Comparison of ENCODE assay signal across 9 cellular contexts in genomic region chr21:31730687-31731111, GRCh38. TPM values are rescaled to one million over a fixed set of nuclear protein-coding genes. Genes with fewer than 3 reads are reported as not detected.
DNase-seq lines count a peak whose midpoint lies in the region; ATAC-seq, FAIRE-seq and TF ChIP-seq lines count a peak whose summit lies in the region.
"Had no signal": no experiment of that assay in that cellular context is flagged by ENCODE, and none has a peak within 500 bp of the region (broad histone marks: within the 10 kb centered on the region; RNA-seq: fewer than 3 reads in every experiment).

No MANE protein-coding gene starts in this region.

- POLR2A ChIA-PET in PC-3 (lab: Charles Lee; ENCODE audit: unreplicated experiment) = no interaction called here
- POLR2A ChIA-PET in H1 (lab: Charles Lee; ENCODE audit: partially characterized antibody) = interaction anchor here (0.6 to 3.1 kb wide), 15 partner anchors 9 to 172 kb away, joined by 3 to 17 read pairs (median 3); no protein-coding TSS in a partner anchor

- TF ChIP-seq EP300 in H1 (IDR thresholded peaks at IDR 0.05; ENCODE audit: borderline replicate concordance in 1 of 2, low read depth in 2 of 2, low read length in 2 of 2) = peak in 1 of 2 experiments; percentile 22; a peak in 1 of 3 replicates

- H3K4me3 Mint-ChIP-seq in activated naive CD4-positive, alpha-beta T cell treated with anti-CD3 and anti-CD28 coated beads, Interleukin-2, amount 10 ng/mL, durations not matched to agents 7 days and 5 days = peak overlapping the region; percentile 86

- H3K9me3 ChIP-seq in PC-3 (ENCODE audit: low read length) (no peaks in the 10 kb centered on the region), H1 (ENCODE audit: insufficient read depth in 2 of 2, low read depth in 1 of 2, low read length in 1 of 2) (no peaks in the 10 kb centered on the region), mucosa of rectum (ENCODE audit: control insufficient read depth in 2 of 2, low read length in 2 of 2) (no peaks in the 10 kb centered on the region)

- H4K5ac ChIP-seq in H1 (ENCODE audit: insufficient read length, low read depth, low read length) = no peak overlapping the region

- no peak for DNase-seq in activated naive CD4-positive, alpha-beta T cell treated with anti-CD3 and anti-CD28 coated beads, Interleukin-2, amount 10 ng/mL, durations not matched to agents 7 days and 5 days
- no peak for DNase-seq in activated naive CD4-positive, alpha-beta T cell treated with Interleukin-2 at 50 U/mL for 16 hours
- peak; percentile 37 for DNase-seq in PC-3
- peak; percentile 70 to 79 for DNase-seq in H1 (ENCODE audit: low read depth in 1 of 2, low spot score in 2 of 2)

- no peaks in the 10 kb centered on the region for H3K27me3 Mint-ChIP-seq in activated naive CD4-positive, alpha-beta T cell treated with anti-CD3 and anti-CD28 coated beads, Interleukin-2, amount 10 ng/mL, durations not matched to agents 7 days and 5 days

- H3K36me3 Mint-ChIP-seq in activated naive CD4-positive, alpha-beta T cell treated with anti-CD3 and anti-CD28 coated beads, Interleukin-2, amount 10 ng/mL, durations not matched to agents 7 days and 5 days = peaks cover 3% of the 10 kb centered on the region

- peak overlapping the region; percentile 80 for H3K4me3 ChIP-seq in PC-3 (ENCODE audit: low read length)
- peak overlapping the region; percentile 82 to 99 (median 90) for H3K4me3 ChIP-seq in H1 (ENCODE audit: extremely low read depth in 1 of 4, insufficient read depth in 2 of 4, low read depth in 3 of 4, low read length in 4 of 4)
- peak overlapping the region; percentile 81 to 82 for H3K4me3 ChIP-seq in mucosa of rectum (ENCODE audit: low read length in 2 of 2)

- H3K14ac ChIP-seq in H1 (ENCODE audit: insufficient read length) = no peak overlapping the region

- no peak for TF ChIP-seq RAD21 in H1 (IDR thresholded peaks at IDR 0.05 in 1 of 2, conservative IDR thresholded peaks at IDR 0.05 in 1 of 2; ENCODE audit: low read depth in 2 of 2, low read length in 2 of 2)

- H3K56ac ChIP-seq in H1 (replicated peaks; ENCODE audit: insufficient read length, low read depth, low read length) = peak overlapping the region; percentile 20

- peaks cover 10% of the 10 kb centered on the region for H3K23me2 ChIP-seq in H1 (ENCODE audit: low read depth, low read length)

- H3F3A ChIP-seq in PC-3 (ENCODE audit: low read length, unreplicated experiment) = no peaks in the 10 kb centered on the region

- no peak overlapping the region for H2AFZ ChIP-seq in PC-3 (ENCODE audit: low read length)
- no peak overlapping the region for H2AFZ ChIP-seq in H1 (ENCODE audit: low read length)

- peak overlapping the region; percentile 98 for H3K9ac ChIP-seq in PC-3 (ENCODE audit: low read length)
- peak overlapping the region; percentile 57 to 91 (median 79) for H3K9ac ChIP-seq in H1 (replicated peaks in 1 of 4; ENCODE audit: extremely low read depth in 1 of 4, low read depth in 3 of 4, low read length in 3 of 4)
- H3K9ac ChIP-seq in mucosa of rectum (ENCODE audit: low read depth in 1 of 2, low read length in 2 of 2) = peak overlapping the region; percentile 68 to 94

- intact Hi-C loops in PC-3 (cut with micrococcal nuclease) = loop anchor here (2.0 to 5.0 kb wide), 3 partner anchors 16 to 70 kb away; no protein-coding TSS in a partner anchor

- WGBS in H1 (ENCODE audit: extremely low coverage in 1 of 2, insufficient coverage in 1 of 2, insufficient read length in 1 of 2, insufficient replicate concordance in 2 of 2, low coverage in 1 of 2, low lambda C conversion rate in 2 of 2, missing lambda C conversion rate in 1 of 2), 2 experiments = 0% methylated on average over 17 of the region's 17 CpGs; no CpG with 5 or more reads in 1 of the 2 experiments

- H3K27ac ChIP-seq in PC-3 (ENCODE audit: low read length) = no peak overlapping the region
- H3K27ac ChIP-seq in H1 (ENCODE audit: low read depth, low read length) = peak overlapping the region; percentile 31; the same call in 1 of the 2 replicates
- peak overlapping the region; percentile 93 to 97 for H3K27ac ChIP-seq in mucosa of rectum (ENCODE audit: low read depth in 2 of 2, low read length in 2 of 2)

- no peak overlapping the region for H3K23ac ChIP-seq in H1 (ENCODE audit: insufficient read length)

- peak overlapping the region; percentile 47 for H4K91ac ChIP-seq in H1 (replicated peaks; ENCODE audit: insufficient read length, low read length)

- no peak overlapping the region for H3K4ac ChIP-seq in H1 (replicated peaks; ENCODE audit: insufficient read length, low read depth, low read length)

- H4K8ac ChIP-seq in H1 (ENCODE audit: extremely low read depth, insufficient read depth, low read length) = no peak overlapping the region

- TF ChIP-seq CTCF in PC-3 (conservative IDR thresholded peaks at IDR 0.05; ENCODE audit: low read depth, low read length) (no peak), H1 (IDR thresholded peaks at IDR 0.05; ENCODE audit: control extremely low read depth in 1 of 3, insufficient read depth in 1 of 3, low read depth in 1 of 3, low read length in 3 of 3) (no peak)

- peak; percentile 45 to 87 for TF ChIP-seq POLR2A in H1 (IDR thresholded peaks at IDR 0.05; ENCODE audit: control extremely low read depth in 1 of 2, low read depth in 2 of 2, low read length in 2 of 2)

- peak; percentile 74 for FAIRE-seq in H1 (lab: Jason Lieb, UNC)
- FAIRE-seq: islet of Langerhans had no signal

- H4K20me1 ChIP-seq in PC-3 (ENCODE audit: low read length) = peaks cover 49% of the 10 kb centered on the region
- H4K20me1 ChIP-seq in H1 (replicated peaks in 1 of 2; ENCODE audit: control insufficient read depth in 1 of 2, insufficient read depth in 2 of 2, low read length in 2 of 2) = peaks cover 24 to 25% of the 10 kb centered on the region in 2 experiments

- H2BK120ac ChIP-seq in H1 (replicated peaks; ENCODE audit: low read depth, low read length) = no peak overlapping the region

- H3K4me2 ChIP-seq in PC-3 (ENCODE audit: low read length) (peak overlapping the region; percentile 85), H1 (ENCODE audit: insufficient read depth in 1 of 2, low read depth in 2 of 2, low read length in 2 of 2) (peak overlapping the region; percentile 67 to 73)

- H3K36me3 ChIP-seq in PC-3 (ENCODE audit: low read depth, low read length) (no peaks in the 10 kb centered on the region), H1 (ENCODE audit: control insufficient read depth in 2 of 4, insufficient read depth in 4 of 4, low read length in 3 of 4) (peaks cover 0 to 4% (median 0%) of the 10 kb centered on the region in 4 experiments; a peak in 2 of 8 replicates), mucosa of rectum (ENCODE audit: control insufficient read depth in 2 of 2, insufficient read depth in 2 of 2, low read length in 2 of 2) (no peaks in the 10 kb centered on the region)

- peak overlapping the region; percentile 88 for H3K27ac Mint-ChIP-seq in activated naive CD4-positive, alpha-beta T cell treated with anti-CD3 and anti-CD28 coated beads, Interleukin-2, amount 10 ng/mL, durations not matched to agents 7 days and 5 days

- no peaks in the 10 kb centered on the region for H3K9me3 Mint-ChIP-seq in activated naive CD4-positive, alpha-beta T cell treated with anti-CD3 and anti-CD28 coated beads, Interleukin-2, amount 10 ng/mL, durations not matched to agents 7 days and 5 days

- no peak overlapping the region for H3K18ac ChIP-seq in H1 (ENCODE audit: extremely low read depth, low read length)

- BruUV-seq in PC-3 (replicated peaks; lab: Mats Ljungman, UMichigan) = TSS peak; percentile 49

- ATAC-seq in PC-3 = peak; percentile 2
- no peak for ATAC-seq in HG03565 (IDR thresholded peaks at IDR 0.05; ENCODE audit: unreplicated experiment)
- no peak for ATAC-seq in GM21390 (IDR thresholded peaks at IDR 0.05; ENCODE audit: unreplicated experiment)
- ATAC-seq in GM18907 (IDR thresholded peaks at IDR 0.05; ENCODE audit: unreplicated experiment) = no peak

- H2AK5ac ChIP-seq in H1 (ENCODE audit: low read depth, low read length) = no peak overlapping the region

- peaks cover 2% of the 10 kb centered on the region; the same call in 1 of the 2 replicates for H3K79me1 ChIP-seq in H1 (ENCODE audit: low read depth, low read length)

- no peak overlapping the region for H2BK15ac ChIP-seq in H1 (ENCODE audit: low read length)

- H3K4me1 ChIP-seq in PC-3 (ENCODE audit: insufficient read depth, low read length) (peaks cover 25% of the 10 kb centered on the region), H1 (replicated peaks in 1 of 4; ENCODE audit: control insufficient read depth in 3 of 4, insufficient read depth in 4 of 4, low read length in 3 of 4) (peaks cover 12 to 17% (median 14%) of the 10 kb centered on the region in 4 experiments), mucosa of rectum (ENCODE audit: control insufficient read depth in 2 of 2, insufficient read depth in 2 of 2, low read length in 2 of 2) (peaks cover 25 to 31% of the 10 kb centered on the region in 2 donors)

- no peak overlapping the region for H2BK12ac ChIP-seq in H1 (ENCODE audit: low read depth, low read length)

- H2BK5ac ChIP-seq in H1 (ENCODE audit: low read depth, low read length) = peak overlapping the region; percentile 54; the same call in 1 of the 2 replicates

- H3K79me2 ChIP-seq in PC-3 (ENCODE audit: low read length) (peaks cover 68% of the 10 kb centered on the region), H1 (ENCODE audit: control insufficient read depth in 1 of 2, insufficient read depth in 2 of 2, low read length in 2 of 2) (peaks cover 34 to 65% of the 10 kb centered on the region in 2 experiments)

- H2BK20ac ChIP-seq in H1 (ENCODE audit: low read length) = no peak overlapping the region

- no peaks in the 10 kb centered on the region for H3K27me3 ChIP-seq in PC-3 (ENCODE audit: low read length)
- H3K27me3 ChIP-seq in H1 (replicated peaks in 1 of 4; ENCODE audit: control insufficient read depth in 3 of 4, extremely low read depth in 1 of 4, insufficient read depth in 3 of 4, low read length in 3 of 4) = no peaks in the 10 kb centered on the region
- H3K27me3 ChIP-seq in mucosa of rectum (ENCODE audit: control insufficient read depth in 2 of 2, insufficient read depth in 2 of 2, low read length in 2 of 2) = no peaks in the 10 kb centered on the region

- H3K9me2 ChIP-seq in PC-3 (replicated peaks; ENCODE audit: low read length) = no peaks in the 10 kb centered on the region

- CTCF ChIA-PET in activated naive CD4-positive, alpha-beta T cell treated with anti-CD3 and anti-CD28 coated beads, Interleukin-2, amount 10 ng/mL, durations not matched to agents 7 days and 5 days (lab: Charles Lee) = no interaction called here
- CTCF ChIA-PET in PC-3 (lab: Charles Lee) (no interaction called here), H1 (lab: Charles Lee; ENCODE audit: partially characterized antibody) (interaction anchor here (1.4 kb wide), 2 partner anchors 8 to 37 kb away, joined by 3 to 4 read pairs; no protein-coding TSS in a partner anchor)

- H3K4me1 Mint-ChIP-seq in activated naive CD4-positive, alpha-beta T cell treated with anti-CD3 and anti-CD28 coated beads, Interleukin-2, amount 10 ng/mL, durations not matched to agents 7 days and 5 days = peaks cover 14% of the 10 kb centered on the region

RNA-seq across cellular contexts. Expression of gene SCAF4, which starts 1.2 kb away (rescaled TPM):
- 11.2 and 18.2 TPM in 2 replicates for total RNA-seq in PC-3 (2014; rRNA removed)
- total RNA-seq in H1 (2021; fragmentation: NEBNext Ultra II Directional; extraction: Animal tissue kit (Norgen Biotek cat#: 25700)) = 55.1 and 56.8 TPM in 2 replicates
- polyA plus RNA-seq in H1 (2011; rRNA removed) = 28.9 and 38.4 TPM in 2 replicates
- 24.4 TPM for polyA plus RNA-seq in H1 (2011; cell fraction: cytosol; rRNA removed)
- 62.9 TPM for polyA plus RNA-seq in H1 (2011; cell fraction: nucleus; rRNA removed)
- polyA plus RNA-seq in H1 (2012, experiment 1 of 2) = 39.5 to 45.9 TPM (median 42.1 TPM) in 4 replicates
- polyA plus RNA-seq in H1 (2012, experiment 2 of 2) = 16.1 TPM
- 42.7 TPM for polyA plus RNA-seq in H1 (2013, experiment 1 of 2)
- polyA plus RNA-seq in H1 (2013, experiment 2 of 2) = 37.1 TPM
- polyA minus RNA-seq in H1 (2011; rRNA and poly(A)+ RNA removed) = 37.2 and 43.3 TPM in 2 replicates
- polyA minus RNA-seq in H1 (2011; cell fraction: cytosol; rRNA and poly(A)+ RNA removed) = 25.5 TPM
- polyA minus RNA-seq in H1 (2011; cell fraction: nucleus; rRNA and poly(A)+ RNA removed) = 126 TPM

Comparison
In these comparisons a context has a peak if more than half of its experiments do, and no peak if none do; other contexts are left out.
1. DNase-seq: peak in PC-3 (single experiment) and H1 (2 of 2); none in activated naive CD4-positive, alpha-beta T cell treated with anti-CD3 and anti-CD28 coated beads, Interleukin-2, amount 10 ng/mL, durations not matched to agents 7 days and 5 days (single experiment) and activated naive CD4-positive, alpha-beta T cell treated with Interleukin-2 at 50 U/mL for 16 hours (single experiment).
2. Peak in every context shown above with its lines, with median percentiles within 50 percentile points of each other: H3K4me3 ChIP-seq and H3K9ac ChIP-seq.